In the genomic region with DNA sequence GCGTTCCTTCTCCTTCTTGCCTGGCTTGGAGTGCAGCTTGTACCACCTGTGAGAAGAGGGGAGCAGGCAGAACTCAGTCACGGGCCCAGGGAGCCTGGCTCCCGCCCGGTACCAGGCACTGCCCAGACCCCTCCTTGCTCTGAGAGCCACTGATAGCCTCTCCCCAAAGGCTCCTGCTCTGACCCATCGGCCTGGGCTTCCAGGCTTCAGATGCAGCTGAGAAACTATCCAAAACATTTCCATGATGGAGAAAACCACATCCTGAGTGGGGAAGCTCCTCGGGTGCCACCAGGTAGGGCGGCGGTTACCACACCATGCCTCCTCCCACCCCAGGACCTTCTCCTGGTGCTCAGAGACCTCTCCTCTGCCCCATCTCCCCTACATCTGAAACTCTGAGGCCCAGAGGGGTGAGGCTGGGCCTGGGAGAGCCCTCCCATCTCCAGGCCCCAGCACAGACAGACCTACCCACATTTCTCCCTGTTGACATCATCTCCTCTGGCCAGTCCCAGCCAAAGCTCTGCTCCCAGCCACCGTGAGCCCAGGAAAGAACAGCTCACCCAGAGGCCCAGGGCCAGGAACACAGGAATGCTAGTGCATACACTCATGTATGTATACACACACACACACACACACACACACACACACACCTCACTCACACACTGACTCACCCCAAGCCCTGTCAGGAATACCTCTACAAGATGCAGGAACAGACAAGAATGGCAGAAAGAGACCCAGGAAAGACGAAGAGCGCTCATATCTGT, we compare ENCODE assay signal across 10 cellular contexts. TPM values are rescaled to one million over a fixed set of nuclear protein-coding genes. Genes with fewer than 3 reads are reported as not detected.
A peak's percentile ranks its signal among the peaks of the same experiment; 100 is the strongest.
DNase-seq lines count a peak whose midpoint lies in the region; ATAC-seq and TF ChIP-seq lines count a peak whose summit lies in the region.
"Had no signal": no experiment of that assay in that cellular context is flagged by ENCODE, and none has a peak within 500 bp of the region (broad histone marks: within the 10 kb centered on the region; RNA-seq: fewer than 3 reads in every experiment).

No MANE protein-coding gene starts in this region.

- H3K4me1 ChIP-seq in endodermal cell (ENCODE audit: control insufficient read depth, insufficient read depth, low read length) = no peaks in the 10 kb centered on the region
- no peaks in the 10 kb centered on the region for H3K4me1 ChIP-seq in MM.1S (ENCODE audit: low read length)

- no peaks in the 10 kb centered on the region for H3F3A ChIP-seq in MM.1S (ENCODE audit: insufficient read depth, low read length)

- H3K27ac ChIP-seq in endodermal cell (ENCODE audit: low read depth, low read length) = no peak overlapping the region
- H3K27ac ChIP-seq in MM.1S (ENCODE audit: low read length) = no peak overlapping the region
- H3K27ac ChIP-seq: right lobe of liver, SK-N-MC had no signal

- no peak overlapping the region for H3K4me3 Mint-ChIP-seq in T-helper 1 cell treated with Interleukin-12 subunit alpha and Interleukin-12 subunit beta and Interleukin-4 antibody, amounts not matched to agents 30 μg/mL and 1 μg/mL, for 36 hours
- H3K4me3 Mint-ChIP-seq in endodermal cell = no peak overlapping the region
- H3K4me3 Mint-ChIP-seq in mesothelial cell of epicardium = peak overlapping the region; percentile 15
- H3K4me3 Mint-ChIP-seq in WTC11 = no peak overlapping the region

- no peak overlapping the region for H2AFZ ChIP-seq in MM.1S (ENCODE audit: low read length)

- TF ChIP-seq CTCF in endodermal cell (conservative IDR thresholded peaks at IDR 0.05) (no peak), mesothelial cell of epicardium (IDR thresholded peaks at IDR 0.05; ENCODE audit: unreplicated experiment) (no peak), WTC11 (IDR thresholded peaks at IDR 0.05) (no peak), MM.1S (IDR thresholded peaks at IDR 0.05; ENCODE audit: low read length) (no peak)

- H3K4me3 ChIP-seq in endodermal cell (ENCODE audit: low read length) (no peak overlapping the region), MM.1S (ENCODE audit: low read length) (no peak overlapping the region)
- H3K4me3 ChIP-seq: right lobe of liver, SK-N-MC had no signal

- H3K27me3 ChIP-seq in endodermal cell (ENCODE audit: control insufficient read depth, insufficient read depth, low read length, poor library complexity, severe bottlenecking) (no peaks in the 10 kb centered on the region), MM.1S (replicated peaks; ENCODE audit: insufficient read depth, low read length) (no peaks in the 10 kb centered on the region)
- H3K27me3 ChIP-seq: right lobe of liver had no signal

- H3K9me2 ChIP-seq in MM.1S (replicated peaks; ENCODE audit: insufficient read depth, low read length) = no peaks in the 10 kb centered on the region

- no peaks in the 10 kb centered on the region for H3K9me3 Mint-ChIP-seq in T-helper 1 cell treated with Interleukin-12 subunit alpha and Interleukin-12 subunit beta and Interleukin-4 antibody, amounts not matched to agents 30 μg/mL and 1 μg/mL, for 36 hours
- H3K9me3 Mint-ChIP-seq in endodermal cell = no peaks in the 10 kb centered on the region
- H3K9me3 Mint-ChIP-seq in mesothelial cell of epicardium = no peaks in the 10 kb centered on the region
- H3K9me3 Mint-ChIP-seq in WTC11 = no peaks in the 10 kb centered on the region

- H3K4me1 Mint-ChIP-seq in T-helper 1 cell treated with Interleukin-12 subunit alpha and Interleukin-12 subunit beta and Interleukin-4 antibody, amounts not matched to agents 30 μg/mL and 1 μg/mL, for 36 hours (ENCODE audit: low read depth) = peaks cover 2% of the 10 kb centered on the region
- H3K4me1 Mint-ChIP-seq in endodermal cell = peaks cover 4% of the 10 kb centered on the region
- peaks cover 40% of the 10 kb centered on the region for H3K4me1 Mint-ChIP-seq in mesothelial cell of epicardium
- H3K4me1 Mint-ChIP-seq in WTC11 = peaks cover 7% of the 10 kb centered on the region; the same call in 1 of the 2 replicates

- H3K4me2 ChIP-seq in MM.1S (ENCODE audit: low read depth, low read length) = no peak overlapping the region

- ATAC-seq in WTC11 = no peak

- H3K9me3 ChIP-seq in endodermal cell (ENCODE audit: control insufficient read depth, low read length) (no peaks in the 10 kb centered on the region), MM.1S (replicated peaks; ENCODE audit: insufficient read depth, low read length) (no peaks in the 10 kb centered on the region)
- H3K9me3 ChIP-seq: right lobe of liver had no signal

- H3K36me3 Mint-ChIP-seq in T-helper 1 cell treated with Interleukin-12 subunit alpha and Interleukin-12 subunit beta and Interleukin-4 antibody, amounts not matched to agents 30 μg/mL and 1 μg/mL, for 36 hours (ENCODE audit: low read depth) = no peaks in the 10 kb centered on the region
- H3K36me3 Mint-ChIP-seq in endodermal cell (ENCODE audit: low read depth) (no peaks in the 10 kb centered on the region), mesothelial cell of epicardium (peaks cover 3% of the 10 kb centered on the region), WTC11 (no peaks in the 10 kb centered on the region; the same call in 1 of the 2 replicates)

- DNase-seq in T-helper 1 cell (no peak), endodermal cell (peak; percentile 62), mesothelial cell of epicardium (ENCODE audit: low spot score in 2 of 2, unreplicated experiment in 2 of 2) (peak; percentile 51 to 69), SHP77 treated with DMSO at 0.1 percent for 48 hours (lab: John Stamatoyannopoulos, UW) (no peak), WTC11 (ENCODE audit: low spot score) (no peak), MM.1S (no peak)
- no peak for DNase-seq in central memory CD4-positive, alpha-beta T cell

- H3K9ac ChIP-seq in endodermal cell (ENCODE audit: extremely low read depth, low read length, poor library complexity, severe bottlenecking) (no peak overlapping the region), MM.1S (ENCODE audit: low read length) (no peak overlapping the region)

- H3K36me3 ChIP-seq in endodermal cell (ENCODE audit: control insufficient read depth, insufficient read depth, low read length) = peaks cover 7% of the 10 kb centered on the region
- no peaks in the 10 kb centered on the region for H3K36me3 ChIP-seq in MM.1S (replicated peaks; ENCODE audit: insufficient read depth, low read length)
- H3K36me3 ChIP-seq: right lobe of liver had no signal

- CTCF ChIA-PET in WTC11 (lab: Charles Lee) = interaction anchor here (0.9 to 1.4 kb wide), 4 partner anchors 62 to 197 kb away, joined by 3 to 9 read pairs (median 4); no protein-coding TSS in a partner anchor

- POLR2A ChIA-PET in WTC11 (lab: Charles Lee) = no interaction called here

- 91 to 100% methylated on average over 4 to 11 of the region's 11 CpGs for WGBS in endodermal cell (ENCODE audit: insufficient coverage in 1 of 2, insufficient read length in 1 of 2), 2 experiments

- peaks cover 3% of the 10 kb centered on the region; the same call in 1 of the 2 replicates for H3K79me2 ChIP-seq in MM.1S (ENCODE audit: low read length)

- peak overlapping the region; percentile 42 for H3K27ac Mint-ChIP-seq in T-helper 1 cell treated with Interleukin-12 subunit alpha and Interleukin-12 subunit beta and Interleukin-4 antibody, amounts not matched to agents 30 μg/mL and 1 μg/mL, for 36 hours
- H3K27ac Mint-ChIP-seq in endodermal cell (peak overlapping the region; percentile 76), mesothelial cell of epicardium (peak overlapping the region; percentile 97), WTC11 (no peak overlapping the region; the same call in 1 of the 2 replicates)

- no peaks in the 10 kb centered on the region for H3K27me3 Mint-ChIP-seq in T-helper 1 cell treated with Interleukin-12 subunit alpha and Interleukin-12 subunit beta and Interleukin-4 antibody, amounts not matched to agents 30 μg/mL and 1 μg/mL, for 36 hours (ENCODE audit: low read depth)
- H3K27me3 Mint-ChIP-seq in endodermal cell (ENCODE audit: insufficient read depth) (no peaks in the 10 kb centered on the region), mesothelial cell of epicardium (ENCODE audit: low read depth) (no peaks in the 10 kb centered on the region), WTC11 (ENCODE audit: low read depth) (no peaks in the 10 kb centered on the region)

- no peaks in the 10 kb centered on the region; the same call in 1 of the 2 replicates for H4K20me1 ChIP-seq in MM.1S (ENCODE audit: insufficient read depth, low read length)

TF ChIP-seq in WTC11, 78 proteins besides CTCF, POLR2A, EP300 and RAD21:
- TF ChIP-seq ZBTB43 (CRISPR knock-in tag; IDR thresholded peaks at IDR 0.05) = no peak

RNA-seq across cellular contexts. Expression of gene SFXN5, which starts 17.9 kb away (rescaled TPM):
- total RNA-seq in endodermal cell = 10 to 100 TPM; 30.7 to 32.8 TPM
- polyA plus RNA-seq in endodermal cell (2013, experiment 1 of 2) = 10.0 TPM
- 13.1 TPM for polyA plus RNA-seq in endodermal cell (2013, experiment 2 of 2)
- 18.8 to 20.2 TPM (median 18.9 TPM) in 3 replicates for total RNA-seq in mesothelial cell of epicardium
- 23.1 to 25.9 TPM (median 23.6 TPM) in 3 replicates for total RNA-seq in WTC11 (2021)

RNA-seq across cellular contexts. Expression of gene RAB11FIP5, which starts 23.3 kb away (rescaled TPM):
- total RNA-seq in endodermal cell = 10 to 100 TPM; 12.1 to 17.3 TPM
- polyA plus RNA-seq in endodermal cell (2013, experiment 1 of 2) = 6.5 TPM
- polyA plus RNA-seq in endodermal cell (2013, experiment 2 of 2) = 5.5 TPM
- 23.3 to 25.4 TPM (median 25.1 TPM) in 3 replicates for total RNA-seq in mesothelial cell of epicardium
- 14.0 to 16.0 TPM (median 14.3 TPM) in 3 replicates for total RNA-seq in WTC11 (2021)

Comparison
In these comparisons a context has a peak if more than half of its experiments do, and no peak if none do; other contexts are left out.
1. DNase-seq: peak in endodermal cell (single experiment) and mesothelial cell of epicardium (2 of 2); none in T-helper 1 cell (0 of 5), SHP77 treated with DMSO at 0.1 percent for 48 hours (single experiment), WTC11 (single experiment), MM.1S (single experiment) and central memory CD4-positive, alpha-beta T cell (single experiment).